Comparison of ENCODE assay signal across 22 cellular contexts in genomic region chr11:73396251-73396930, GRCh38. TPM values are rescaled to one million over a fixed set of nuclear protein-coding genes. Genes with fewer than 3 reads are reported as not detected.
A peak's percentile ranks its signal among the peaks of the same experiment; 100 is the strongest.
DNase-seq lines count a peak whose midpoint lies in the region; ATAC-seq and TF ChIP-seq lines count a peak whose summit lies in the region.
"Had no signal": no experiment of that assay in that cellular context is flagged by ENCODE, and none has a peak within 500 bp of the region (broad histone marks: within the 10 kb centered on the region; RNA-seq: fewer than 3 reads in every experiment).

No MANE protein-coding gene starts in this region.

- in situ Hi-C loops in transverse colon (cut with MboI; ENCODE audit: low pct_ligation_motif_present in 1 of 4, low pct_unique_long_range_greater_than_20kb in 1 of 4, low sequenced_read_pairs in 3 of 4) = loop anchor here in 1 of 4 donors (10.0 kb wide), 1 partner anchor 52 kb away; no protein-coding TSS in a partner anchor

- no TSS peak for BruUV-seq in MCF 10A (replicated peaks; lab: Mats Ljungman, UMichigan)

- H3K27ac Mint-ChIP-seq in MCF 10A (ENCODE audit: low read depth, unreplicated experiment) (peak overlapping the region; percentile 77), glutamatergic neuron (ENCODE audit: unreplicated experiment) (peak overlapping the region; percentile 17)
- peak overlapping the region; percentile 83 for H3K27ac Mint-ChIP-seq in stimulated activated effector memory CD8-positive, alpha-beta T cell treated with anti-CD3 and anti-CD28 coated beads, Interleukin-12 subunit alpha, Interleukin-12 subunit beta, amount 100 ng/mL, for 72 hours

- H3K9me3 ChIP-seq in breast epithelium = no peaks in the 10 kb centered on the region
- H3K9me3 ChIP-seq in prostate gland = no peaks in the 10 kb centered on the region
- no peaks in the 10 kb centered on the region for H3K9me3 ChIP-seq in transverse colon
- H3K9me3 ChIP-seq: lower lobe of right lung, Peyer's patch, right lobe of liver, uterus had no signal

- CTCF ChIA-PET in MCF 10A (lab: Yijun Ruan, JAX) = interaction anchor here (0.7 to 2.6 kb wide), 8 partner anchors 12 to 266 kb away, joined by 3 to 20 read pairs (median 4); no protein-coding TSS in a partner anchor

- ATAC-seq in stimulated activated effector memory CD8-positive, alpha-beta T cell treated with anti-CD3 and anti-CD28 coated beads, Interleukin-12 subunit alpha, Interleukin-12 subunit beta, amount 100 ng/mL, for 72 hours = no peak
- ATAC-seq: foreskin keratinocyte, right lobe of liver had no signal

- H3K4me1 Mint-ChIP-seq in MCF 10A (ENCODE audit: insufficient read depth, unreplicated experiment) (no peaks in the 10 kb centered on the region), glutamatergic neuron (ENCODE audit: low read depth, unreplicated experiment) (peaks cover 12% of the 10 kb centered on the region)
- peaks cover 13% of the 10 kb centered on the region for H3K4me1 Mint-ChIP-seq in stimulated activated effector memory CD8-positive, alpha-beta T cell treated with anti-CD3 and anti-CD28 coated beads, Interleukin-12 subunit alpha, Interleukin-12 subunit beta, amount 100 ng/mL, for 72 hours

- no peaks in the 10 kb centered on the region for H3K27me3 ChIP-seq in breast epithelium
- no peaks in the 10 kb centered on the region for H3K27me3 ChIP-seq in prostate gland (replicated peaks; ENCODE audit: insufficient read depth)
- H3K27me3 ChIP-seq in transverse colon = no peaks in the 10 kb centered on the region
- H3K27me3 ChIP-seq: foreskin keratinocyte, Peyer's patch, right lobe of liver, uterus had no signal

- DNase-seq in MCF 10A (ENCODE audit: unreplicated experiment) (no peak), breast epithelium (ENCODE audit: low spot score in 2 of 2) (no peak), glutamatergic neuron (no peak), prostate gland (ENCODE audit: low spot score) (no peak), transverse colon (no peak), dedifferentiated amniotic fluid mesenchymal stem cell (ENCODE audit: extremely low spot score) (no peak)
- DNase-seq in stimulated activated effector memory CD8-positive, alpha-beta T cell treated with anti-CD3 and anti-CD28 coated beads, Interleukin-12 subunit alpha, Interleukin-12 subunit beta, amount 100 ng/mL, for 72 hours (ENCODE audit: low spot score in 2 of 2) = no peak
- DNase-seq: activated naive CD4-positive, alpha-beta T cell; anterior cingulate cortex; erythroblast; foreskin keratinocyte; IMR-90; lower lobe of right lung; NCI-H1105; NCI-H2081; NK-92 treated with Interleukin-12 subunit alpha and Interleukin-12 subunit beta, amount 100 ng/mL, for 24 hours; stimulated activated CD4-positive, alpha-beta T cell treated with anti-CD3 and anti-CD28 coated beads, Interleukin-15, amount 100 ng/mL, for 24 hours had no signal

- H3K27me3 Mint-ChIP-seq in MCF 10A (ENCODE audit: insufficient read depth, unreplicated experiment) (no peaks in the 10 kb centered on the region), glutamatergic neuron (ENCODE audit: unreplicated experiment) (peaks cover 8% of the 10 kb centered on the region)

- H3K36me3 Mint-ChIP-seq in MCF 10A (ENCODE audit: insufficient read depth, unreplicated experiment) (peaks cover 5% of the 10 kb centered on the region), glutamatergic neuron (ENCODE audit: unreplicated experiment) (no peaks in the 10 kb centered on the region)
- peaks cover 96% of the 10 kb centered on the region for H3K36me3 Mint-ChIP-seq in stimulated activated effector memory CD8-positive, alpha-beta T cell treated with anti-CD3 and anti-CD28 coated beads, Interleukin-12 subunit alpha, Interleukin-12 subunit beta, amount 100 ng/mL, for 72 hours

- TF ChIP-seq POLR2A in breast epithelium (IDR thresholded peaks at IDR 0.05) (no peak), prostate gland (IDR thresholded peaks at IDR 0.05) (no peak), transverse colon (IDR thresholded peaks at IDR 0.05) (no peak)

- intact Hi-C loops in MCF 10A (cut with micrococcal nuclease) (no loop called here), breast epithelium (cut with DNase I; ENCODE audit: low total_unique reads) (no loop called here), prostate gland (cut with DNase I) (no loop called here), transverse colon (cut with DNase I; ENCODE audit: low total_unique reads) (no loop called here)

- H3K27ac ChIP-seq in breast epithelium (no peak overlapping the region), prostate gland (no peak overlapping the region), transverse colon (no peak overlapping the region)
- H3K27ac ChIP-seq: foreskin keratinocyte, lower lobe of right lung, Peyer's patch, right lobe of liver, uterus had no signal

- POLR2A ChIA-PET in MCF 10A (lab: Yijun Ruan, JAX) = interaction anchor here (0.6 to 0.9 kb wide), 3 partner anchors 45 to 89 kb away, joined by 3 read pairs; no protein-coding TSS in a partner anchor

- 54% methylated on average over 6 of the region's 6 CpGs for WGBS in prostate gland
- WGBS in transverse colon (ENCODE audit: low coverage in 1 of 2), 2 donors = 68 to 88% methylated on average over 4 to 6 of the region's 6 CpGs

- H3K4me3 ChIP-seq in breast epithelium (no peak overlapping the region), prostate gland (no peak overlapping the region), transverse colon (no peak overlapping the region)
- H3K4me3 ChIP-seq: lower lobe of right lung, Peyer's patch, right lobe of liver, uterus had no signal

- no peak overlapping the region for H3K4me3 Mint-ChIP-seq in MCF 10A (ENCODE audit: unreplicated experiment)
- no peak overlapping the region for H3K4me3 Mint-ChIP-seq in glutamatergic neuron (ENCODE audit: unreplicated experiment)
- H3K4me3 Mint-ChIP-seq in stimulated activated effector memory CD8-positive, alpha-beta T cell treated with anti-CD3 and anti-CD28 coated beads, Interleukin-12 subunit alpha, Interleukin-12 subunit beta, amount 100 ng/mL, for 72 hours = no peak overlapping the region
- H3K4me3 Mint-ChIP-seq: CD14-positive monocyte had no signal

- no peak for TF ChIP-seq EP300 in transverse colon (IDR thresholded peaks at IDR 0.05; ENCODE audit: low read depth)

- no peaks in the 10 kb centered on the region for H3K36me3 ChIP-seq in breast epithelium
- H3K36me3 ChIP-seq in prostate gland = no peaks in the 10 kb centered on the region
- no peaks in the 10 kb centered on the region for H3K36me3 ChIP-seq in transverse colon
- H3K36me3 ChIP-seq: Peyer's patch, right lobe of liver, uterus had no signal

- TF ChIP-seq CTCF in MCF 10A (IDR thresholded peaks at IDR 0.05; ENCODE audit: unreplicated experiment) (no peak), breast epithelium (IDR thresholded peaks at IDR 0.05) (no peak), glutamatergic neuron (IDR thresholded peaks at IDR 0.05; ENCODE audit: partially characterized antibody, unreplicated experiment) (no peak), prostate gland (IDR thresholded peaks at IDR 0.05) (no peak), transverse colon (IDR thresholded peaks at IDR 0.05) (no peak)

- H3K4me1 ChIP-seq in breast epithelium (no peaks in the 10 kb centered on the region), prostate gland (replicated peaks) (no peaks in the 10 kb centered on the region), transverse colon (no peaks in the 10 kb centered on the region)
- H3K4me1 ChIP-seq: foreskin keratinocyte, Peyer's patch, right lobe of liver, uterus had no signal

- no peaks in the 10 kb centered on the region for H3K9me3 Mint-ChIP-seq in MCF 10A (ENCODE audit: unreplicated experiment)
- H3K9me3 Mint-ChIP-seq in glutamatergic neuron (ENCODE audit: unreplicated experiment) = peaks cover 1% of the 10 kb centered on the region
- H3K9me3 Mint-ChIP-seq in stimulated activated effector memory CD8-positive, alpha-beta T cell treated with anti-CD3 and anti-CD28 coated beads, Interleukin-12 subunit alpha, Interleukin-12 subunit beta, amount 100 ng/mL, for 72 hours = no peaks in the 10 kb centered on the region
- H3K9me3 Mint-ChIP-seq: CD14-positive monocyte had no signal

TF ChIP-seq in PFSK-1, 5 proteins besides CTCF, POLR2A, EP300 and RAD21:
- 0 out of 2 replicates have a peak, but pooled peaks have one; percentile 6 for TF ChIP-seq POLR2AphosphoS5 (IDR thresholded peaks at IDR 0.05; ENCODE audit: low read depth, low read length)
- TF ChIP-seq SIN3A (IDR thresholded peaks at IDR 0.05; ENCODE audit: borderline replicate concordance, insufficient read depth, low read length) = no peak

RNA-seq across cellular contexts. Expression of gene RELT, which starts 20.2 kb away (rescaled TPM):
- total RNA-seq in MCF 10A (2022) (5.8 and 8.4 TPM in 2 replicates), breast epithelium (1 to 10 TPM; 2.2 to 3.7 (median 2.3) TPM), glutamatergic neuron (ENCODE audit: unreplicated experiment) (9.2 TPM), prostate gland (10 to 100 TPM in 1 of 2 donors, under 1 TPM in 1; 0.96 to 10.3 TPM), transverse colon (10 to 100 TPM in 1 of 4 donors, 1 to 10 TPM in 3; 2.0 to 10.1 (median 6.1) TPM)
- polyA plus RNA-seq in PFSK-1 (2012; ENCODE audit: insufficient read length, low read depth) = 10.2 TPM

Comparison
In these comparisons a context has a peak if more than half of its experiments do, and no peak if none do; other contexts are left out.
1. H3K27ac Mint-ChIP-seq: peak in every context shown above with its lines; median percentile 83 in stimulated activated effector memory CD8-positive, alpha-beta T cell treated with anti-CD3 and anti-CD28 coated beads, Interleukin-12 subunit alpha, Interleukin-12 subunit beta, amount 100 ng/mL, for 72 hours; 77 in MCF 10A; 17 in glutamatergic neuron.